21 cellular contexts compared by ENCODE assay signal in the genomic region with DNA sequence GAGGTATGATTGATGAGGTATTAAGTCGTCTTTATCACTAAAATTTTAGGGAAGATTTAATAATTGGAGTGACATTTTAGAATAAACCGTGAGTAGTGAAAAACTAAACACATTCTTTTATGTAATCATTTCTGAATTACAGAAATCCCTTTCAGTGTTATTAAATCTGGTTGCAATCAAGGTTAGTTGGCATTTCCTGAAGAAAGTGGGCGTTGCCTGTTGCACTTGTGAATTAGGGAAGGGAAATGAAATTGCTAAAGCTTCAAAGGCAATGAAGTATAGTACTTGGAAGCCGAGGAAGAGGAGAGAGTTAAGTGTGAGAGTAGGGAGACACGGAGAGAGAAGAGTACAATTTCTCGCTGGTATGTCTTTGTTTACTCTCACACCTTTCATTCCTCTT.
"Had no signal": no experiment of that assay in that cellular context is flagged by ENCODE, and none has a peak within 500 bp of the region (broad histone marks: within the 10 kb centered on the region; RNA-seq: fewer than 3 reads in every experiment).

No MANE protein-coding gene starts in this region.

- H3K36me3 ChIP-seq: esophagus squamous epithelium, gastrocnemius medialis, pancreas, stomach, thoracic aorta, transverse colon had no signal

- H3K27ac Mint-ChIP-seq: naive B cell, nephron, progenitor cell of endocrine pancreas had no signal

- H3K36me3 Mint-ChIP-seq: naive B cell had no signal

- H3K27ac ChIP-seq: esophagus squamous epithelium, gastrocnemius medialis, heart right ventricle, pancreas, stomach, thoracic aorta, transverse colon had no signal

- ATAC-seq: gastrocnemius medialis, pancreas had no signal

- H3K4me3 Mint-ChIP-seq: naive B cell, nephron had no signal

- H3K4me3 ChIP-seq: esophagus squamous epithelium, gastrocnemius medialis, heart right ventricle, pancreas, stomach, thoracic aorta, transverse colon had no signal

- H3K27me3 Mint-ChIP-seq: naive B cell, progenitor cell of endocrine pancreas had no signal

- H3K4me1 ChIP-seq: esophagus squamous epithelium, gastrocnemius medialis, pancreas, stomach, transverse colon had no signal

- DNase-seq: dermis blood vessel endothelial cell; esophagus squamous epithelium; gastrocnemius medialis; heart right ventricle; hypothalamus; kidney glomerular epithelial cell; mesendoderm; naive B cell; occipital lobe; pancreas; right cardiac atrium; small intestine; stimulated activated CD4-positive, alpha-beta T cell treated with anti-CD3 and anti-CD28 coated beads, Interleukin-12 subunit alpha, Interleukin-12 subunit beta, amount 100 ng/mL, for 4 hours; stimulated activated naive CD4-positive, alpha-beta T cell; stomach; substantia nigra; transverse colon had no signal

- H3K9me3 Mint-ChIP-seq: naive B cell, nephron had no signal

- FAIRE-seq: islet of Langerhans, pancreas, small intestine had no signal

- H3K9me3 ChIP-seq: esophagus squamous epithelium, gastrocnemius medialis, heart right ventricle, pancreas, stomach, thoracic aorta, transverse colon had no signal

- H3K27me3 ChIP-seq: esophagus squamous epithelium, gastrocnemius medialis, heart right ventricle, pancreas, stomach, transverse colon had no signal
